3 cellular contexts compared by ENCODE assay signal in the genomic region with DNA sequence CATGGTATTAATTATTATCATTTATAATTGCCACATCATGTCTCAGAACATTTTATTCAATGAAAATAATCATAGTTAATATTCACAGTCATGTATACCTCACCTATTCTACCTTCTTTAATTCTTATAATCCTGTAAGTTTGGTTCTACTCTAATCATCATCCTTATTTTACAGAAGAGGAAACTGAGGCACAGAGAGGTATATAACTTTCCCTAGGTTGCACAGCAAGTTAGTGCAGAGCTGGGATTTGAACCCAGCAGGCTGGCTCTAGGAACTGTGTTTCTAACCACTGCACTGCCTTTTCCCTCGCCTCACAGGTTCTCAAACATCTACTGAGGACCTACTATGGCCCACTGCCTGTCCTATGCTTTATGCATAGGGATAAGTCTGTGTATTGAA.
TF ChIP-seq lines count a peak whose summit lies in the region.

No MANE protein-coding gene starts in this region.

TF ChIP-seq in A549, 52 proteins besides CTCF, POLR2A, EP300 and RAD21 (continued from another document):
- no peak for TF ChIP-seq HOXB5 (CRISPR knock-in tag; IDR thresholded peaks at IDR 0.05)

TF ChIP-seq in K562, 482 proteins besides CTCF, POLR2A, EP300 and RAD21:
- TF ChIP-seq, protein P1, sequence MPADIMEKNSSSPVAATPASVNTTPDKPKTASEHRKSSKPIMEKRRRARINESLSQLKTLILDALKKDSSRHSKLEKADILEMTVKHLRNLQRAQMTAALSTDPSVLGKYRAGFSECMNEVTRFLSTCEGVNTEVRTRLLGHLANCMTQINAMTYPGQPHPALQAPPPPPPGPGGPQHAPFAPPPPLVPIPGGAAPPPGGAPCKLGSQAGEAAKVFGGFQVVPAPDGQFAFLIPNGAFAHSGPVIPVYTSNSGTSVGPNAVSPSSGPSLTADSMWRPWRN (IDR thresholded peaks at IDR 0.05; ENCODE audit: low read depth): no peak
- TF ChIP-seq ZFP36 (IDR thresholded peaks at IDR 0.05; ENCODE audit: low read depth, low read length, partially characterized antibody) (peak; percentile 41), BCOR (IDR thresholded peaks at IDR 0.05) (peak; percentile 78), ADNP (tag; IDR thresholded peaks at IDR 0.05) (peak; percentile 46; the same call in 1 of the 2 replicates), KDM1A (IDR thresholded peaks at IDR 0.05) (peak; percentile 25 to 31; a peak in 1 of 4 replicates), TARDBP (IDR thresholded peaks at IDR 0.05) (no peak), ARID1B (IDR thresholded peaks at IDR 0.05) (no peak), SRSF9 (IDR thresholded peaks at IDR 0.05; ENCODE audit: borderline replicate concordance, low read depth, low read length) (no peak), SNIP1 (IDR thresholded peaks at IDR 0.05; ENCODE audit: low read depth) (no peak), MCM7 (IDR thresholded peaks at IDR 0.05) (no peak), YY1 (IDR thresholded peaks at IDR 0.05; ENCODE audit: borderline replicate concordance in 1 of 3, control insufficient read depth in 1 of 3, extremely low read depth in 1 of 3, insufficient read depth in 3 of 3, insufficient read length in 1 of 3, insufficient replicate concordance in 2 of 3, low read depth in 1 of 3, low read length in 2 of 3) (no peak), RBM25 (IDR thresholded peaks at IDR 0.05; ENCODE audit: low read depth, low read length, severe bottlenecking) (peak; percentile 67)
- TF ChIP-seq, protein P2, sequence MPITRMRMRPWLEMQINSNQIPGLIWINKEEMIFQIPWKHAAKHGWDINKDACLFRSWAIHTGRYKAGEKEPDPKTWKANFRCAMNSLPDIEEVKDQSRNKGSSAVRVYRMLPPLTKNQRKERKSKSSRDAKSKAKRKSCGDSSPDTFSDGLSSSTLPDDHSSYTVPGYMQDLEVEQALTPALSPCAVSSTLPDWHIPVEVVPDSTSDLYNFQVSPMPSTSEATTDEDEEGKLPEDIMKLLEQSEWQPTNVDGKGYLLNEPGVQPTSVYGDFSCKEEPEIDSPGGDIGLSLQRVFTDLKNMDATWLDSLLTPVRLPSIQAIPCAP (CRISPR knock-in tag; IDR thresholded peaks at IDR 0.05; ENCODE audit: borderline replicate concordance): no peak
- TF ChIP-seq, protein P3, sequence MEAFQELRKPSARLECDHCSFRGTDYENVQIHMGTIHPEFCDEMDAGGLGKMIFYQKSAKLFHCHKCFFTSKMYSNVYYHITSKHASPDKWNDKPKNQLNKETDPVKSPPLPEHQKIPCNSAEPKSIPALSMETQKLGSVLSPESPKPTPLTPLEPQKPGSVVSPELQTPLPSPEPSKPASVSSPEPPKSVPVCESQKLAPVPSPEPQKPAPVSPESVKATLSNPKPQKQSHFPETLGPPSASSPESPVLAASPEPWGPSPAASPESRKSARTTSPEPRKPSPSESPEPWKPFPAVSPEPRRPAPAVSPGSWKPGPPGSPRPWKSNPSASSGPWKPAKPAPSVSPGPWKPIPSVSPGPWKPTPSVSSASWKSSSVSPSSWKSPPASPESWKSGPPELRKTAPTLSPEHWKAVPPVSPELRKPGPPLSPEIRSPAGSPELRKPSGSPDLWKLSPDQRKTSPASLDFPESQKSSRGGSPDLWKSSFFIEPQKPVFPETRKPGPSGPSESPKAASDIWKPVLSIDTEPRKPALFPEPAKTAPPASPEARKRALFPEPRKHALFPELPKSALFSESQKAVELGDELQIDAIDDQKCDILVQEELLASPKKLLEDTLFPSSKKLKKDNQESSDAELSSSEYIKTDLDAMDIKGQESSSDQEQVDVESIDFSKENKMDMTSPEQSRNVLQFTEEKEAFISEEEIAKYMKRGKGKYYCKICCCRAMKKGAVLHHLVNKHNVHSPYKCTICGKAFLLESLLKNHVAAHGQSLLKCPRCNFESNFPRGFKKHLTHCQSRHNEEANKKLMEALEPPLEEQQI (IDR thresholded peaks at IDR 0.05): no peak
- TF ChIP-seq, protein P4, sequence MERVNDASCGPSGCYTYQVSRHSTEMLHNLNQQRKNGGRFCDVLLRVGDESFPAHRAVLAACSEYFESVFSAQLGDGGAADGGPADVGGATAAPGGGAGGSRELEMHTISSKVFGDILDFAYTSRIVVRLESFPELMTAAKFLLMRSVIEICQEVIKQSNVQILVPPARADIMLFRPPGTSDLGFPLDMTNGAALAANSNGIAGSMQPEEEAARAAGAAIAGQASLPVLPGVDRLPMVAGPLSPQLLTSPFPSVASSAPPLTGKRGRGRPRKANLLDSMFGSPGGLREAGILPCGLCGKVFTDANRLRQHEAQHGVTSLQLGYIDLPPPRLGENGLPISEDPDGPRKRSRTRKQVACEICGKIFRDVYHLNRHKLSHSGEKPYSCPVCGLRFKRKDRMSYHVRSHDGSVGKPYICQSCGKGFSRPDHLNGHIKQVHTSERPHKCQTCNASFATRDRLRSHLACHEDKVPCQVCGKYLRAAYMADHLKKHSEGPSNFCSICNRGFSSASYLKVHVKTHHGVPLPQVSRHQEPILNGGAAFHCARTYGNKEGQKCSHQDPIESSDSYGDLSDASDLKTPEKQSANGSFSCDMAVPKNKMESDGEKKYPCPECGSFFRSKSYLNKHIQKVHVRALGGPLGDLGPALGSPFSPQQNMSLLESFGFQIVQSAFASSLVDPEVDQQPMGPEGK (CRISPR knock-in tag; IDR thresholded peaks at IDR 0.05; ENCODE audit: borderline replicate concordance): no peak

TF ChIP-seq in WTC11, 78 proteins besides CTCF, POLR2A, EP300 and RAD21 (continued from another document):
- TF ChIP-seq, protein P5, sequence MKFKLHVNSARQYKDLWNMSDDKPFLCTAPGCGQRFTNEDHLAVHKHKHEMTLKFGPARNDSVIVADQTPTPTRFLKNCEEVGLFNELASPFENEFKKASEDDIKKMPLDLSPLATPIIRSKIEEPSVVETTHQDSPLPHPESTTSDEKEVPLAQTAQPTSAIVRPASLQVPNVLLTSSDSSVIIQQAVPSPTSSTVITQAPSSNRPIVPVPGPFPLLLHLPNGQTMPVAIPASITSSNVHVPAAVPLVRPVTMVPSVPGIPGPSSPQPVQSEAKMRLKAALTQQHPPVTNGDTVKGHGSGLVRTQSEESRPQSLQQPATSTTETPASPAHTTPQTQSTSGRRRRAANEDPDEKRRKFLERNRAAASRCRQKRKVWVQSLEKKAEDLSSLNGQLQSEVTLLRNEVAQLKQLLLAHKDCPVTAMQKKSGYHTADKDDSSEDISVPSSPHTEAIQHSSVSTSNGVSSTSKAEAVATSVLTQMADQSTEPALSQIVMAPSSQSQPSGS (CRISPR knock-in tag; IDR thresholded peaks at IDR 0.05; ENCODE audit: borderline replicate concordance, low read depth): no peak
- TF ChIP-seq, protein P6, sequence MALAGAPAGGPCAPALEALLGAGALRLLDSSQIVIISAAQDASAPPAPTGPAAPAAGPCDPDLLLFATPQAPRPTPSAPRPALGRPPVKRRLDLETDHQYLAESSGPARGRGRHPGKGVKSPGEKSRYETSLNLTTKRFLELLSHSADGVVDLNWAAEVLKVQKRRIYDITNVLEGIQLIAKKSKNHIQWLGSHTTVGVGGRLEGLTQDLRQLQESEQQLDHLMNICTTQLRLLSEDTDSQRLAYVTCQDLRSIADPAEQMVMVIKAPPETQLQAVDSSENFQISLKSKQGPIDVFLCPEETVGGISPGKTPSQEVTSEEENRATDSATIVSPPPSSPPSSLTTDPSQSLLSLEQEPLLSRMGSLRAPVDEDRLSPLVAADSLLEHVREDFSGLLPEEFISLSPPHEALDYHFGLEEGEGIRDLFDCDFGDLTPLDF (CRISPR knock-in tag; IDR thresholded peaks at IDR 0.05): no peak
- TF ChIP-seq, protein P7, sequence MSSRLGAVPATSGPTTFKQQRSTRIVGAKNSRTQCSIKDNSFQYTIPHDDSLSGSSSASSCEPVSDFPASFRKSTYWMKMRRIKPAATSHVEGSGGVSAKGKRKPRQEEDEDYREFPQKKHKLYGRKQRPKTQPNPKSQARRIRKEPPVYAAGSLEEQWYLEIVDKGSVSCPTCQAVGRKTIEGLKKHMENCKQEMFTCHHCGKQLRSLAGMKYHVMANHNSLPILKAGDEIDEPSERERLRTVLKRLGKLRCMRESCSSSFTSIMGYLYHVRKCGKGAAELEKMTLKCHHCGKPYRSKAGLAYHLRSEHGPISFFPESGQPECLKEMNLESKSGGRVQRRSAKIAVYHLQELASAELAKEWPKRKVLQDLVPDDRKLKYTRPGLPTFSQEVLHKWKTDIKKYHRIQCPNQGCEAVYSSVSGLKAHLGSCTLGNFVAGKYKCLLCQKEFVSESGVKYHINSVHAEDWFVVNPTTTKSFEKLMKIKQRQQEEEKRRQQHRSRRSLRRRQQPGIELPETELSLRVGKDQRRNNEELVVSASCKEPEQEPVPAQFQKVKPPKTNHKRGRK (CRISPR knock-in tag; IDR thresholded peaks at IDR 0.05; ENCODE audit: borderline replicate concordance): no peak
